Comparison of ENCODE assay signal across 17 cellular contexts in genomic region chr9:113988951-113989780, GRCh38.
DNase-seq lines count a peak whose midpoint lies in the region; ATAC-seq and TF ChIP-seq lines count a peak whose summit lies in the region.
"Had no signal": no experiment of that assay in that cellular context is flagged by ENCODE, and none has a peak within 500 bp of the region (broad histone marks: within the 10 kb centered on the region; RNA-seq: fewer than 3 reads in every experiment).

No MANE protein-coding gene starts in this region.

- peak; percentile 89 for ATAC-seq in gastroesophageal sphincter
- no peak for ATAC-seq in HG02798 (IDR thresholded peaks at IDR 0.05; ENCODE audit: poor library complexity, unreplicated experiment)
- ATAC-seq: HCT116 had no signal

- TF ChIP-seq EP300 in gastroesophageal sphincter (IDR thresholded peaks at IDR 0.05): no peak

- no peak for TF ChIP-seq CTCF in gastroesophageal sphincter (IDR thresholded peaks at IDR 0.05)
- no peak for TF ChIP-seq CTCF in uterus (IDR thresholded peaks at IDR 0.05)

- H3K4me3 ChIP-seq in SJCRH30: peak overlapping the region; percentile 3; the same call in 1 of the 2 replicates
- no peak overlapping the region for H3K4me3 ChIP-seq in gastroesophageal sphincter
- no peak overlapping the region for H3K4me3 ChIP-seq in uterus
- H3K4me3 ChIP-seq: colonic mucosa, smooth muscle cell had no signal

- H3K4me1 ChIP-seq in SJCRH30 (peaks cover 45% of the 10 kb centered on the region), gastroesophageal sphincter (peaks cover 0 to 47% (median 18%) of the 10 kb centered on the region in 3 donors), uterus (peaks cover 0 to 3% of the 10 kb centered on the region in 2 donors)
- H3K4me1 ChIP-seq: colonic mucosa had no signal

- DNase-seq in SJCRH30 (peak; percentile 96 to 97), myocyte (ENCODE audit: low read depth) (peak; percentile 94), uterus (peak; percentile 51 to 74), ACHN (no peak)
- no peak for DNase-seq in stimulated activated CD4-positive, alpha-beta T cell treated with anti-CD3 and anti-CD28 coated beads, Interleukin-4, amount 100 ng/mL, for 1 hour
- DNase-seq: amniotic stem cell; colonic mucosa; MV-4-11; NCI-H2171; SIG-M5; stimulated activated naive CD4-positive, alpha-beta T cell had no signal

- in situ Hi-C loops in ACHN (cut with HindIII; ENCODE audit: low pct_ligation_motif_present, low pct_unique_long_range_greater_than_20kb, low sequenced_read_pairs): no loop called here

- WGBS in gastroesophageal sphincter (ENCODE audit: low coverage in 1 of 2), 2 donors: 67 to 83% methylated on average over 4 to 8 of the region's 14 CpGs

- H3K27me3 ChIP-seq in SJCRH30 (no peaks in the 10 kb centered on the region), gastroesophageal sphincter (no peaks in the 10 kb centered on the region), uterus (no peaks in the 10 kb centered on the region)
- H3K27me3 ChIP-seq: colonic mucosa, neutrophil had no signal

- intact Hi-C loops in uterus (cut with DNase I; ENCODE audit: low total_unique reads): no loop called here

- H3K27ac ChIP-seq in SJCRH30: peak overlapping the region; percentile 91
- H3K27ac ChIP-seq in gastroesophageal sphincter: peak overlapping the region in 3 of 4 donors; percentile 47 to 50 (median 48)
- H3K27ac ChIP-seq in uterus: peak overlapping the region in 1 of 2 donors; percentile 22
- H3K27ac ChIP-seq: colonic mucosa, epithelial cell of prostate, neutrophil had no signal

- no peaks in the 10 kb centered on the region for H3K9me3 ChIP-seq in SJCRH30 (replicated peaks)
- H3K9me3 ChIP-seq in gastroesophageal sphincter: no peaks in the 10 kb centered on the region
- H3K9me3 ChIP-seq in uterus: no peaks in the 10 kb centered on the region
- H3K9me3 ChIP-seq: colonic mucosa, neutrophil had no signal

- H3K36me3 ChIP-seq in SJCRH30 (peaks cover 11% of the 10 kb centered on the region), gastroesophageal sphincter (peaks cover 0 to 16% of the 10 kb centered on the region in 2 donors), uterus (no peaks in the 10 kb centered on the region)
- H3K36me3 ChIP-seq: colonic mucosa, neutrophil had no signal

- TF ChIP-seq POLR2A in gastroesophageal sphincter (IDR thresholded peaks at IDR 0.05): no peak
- TF ChIP-seq POLR2A in uterus (IDR thresholded peaks at IDR 0.05): no peak

Comparison
In these comparisons a context has a peak if more than half of its experiments do, and no peak if none do; other contexts are left out.
1. DNase-seq: peak in SJCRH30 (2 of 2), myocyte (single experiment) and uterus (2 of 2); none in ACHN (single experiment) and stimulated activated CD4-positive, alpha-beta T cell treated with anti-CD3 and anti-CD28 coated beads, Interleukin-4, amount 100 ng/mL, for 1 hour (single experiment).